Comparison of ENCODE assay signal across 1 cellular context in the genomic region with DNA sequence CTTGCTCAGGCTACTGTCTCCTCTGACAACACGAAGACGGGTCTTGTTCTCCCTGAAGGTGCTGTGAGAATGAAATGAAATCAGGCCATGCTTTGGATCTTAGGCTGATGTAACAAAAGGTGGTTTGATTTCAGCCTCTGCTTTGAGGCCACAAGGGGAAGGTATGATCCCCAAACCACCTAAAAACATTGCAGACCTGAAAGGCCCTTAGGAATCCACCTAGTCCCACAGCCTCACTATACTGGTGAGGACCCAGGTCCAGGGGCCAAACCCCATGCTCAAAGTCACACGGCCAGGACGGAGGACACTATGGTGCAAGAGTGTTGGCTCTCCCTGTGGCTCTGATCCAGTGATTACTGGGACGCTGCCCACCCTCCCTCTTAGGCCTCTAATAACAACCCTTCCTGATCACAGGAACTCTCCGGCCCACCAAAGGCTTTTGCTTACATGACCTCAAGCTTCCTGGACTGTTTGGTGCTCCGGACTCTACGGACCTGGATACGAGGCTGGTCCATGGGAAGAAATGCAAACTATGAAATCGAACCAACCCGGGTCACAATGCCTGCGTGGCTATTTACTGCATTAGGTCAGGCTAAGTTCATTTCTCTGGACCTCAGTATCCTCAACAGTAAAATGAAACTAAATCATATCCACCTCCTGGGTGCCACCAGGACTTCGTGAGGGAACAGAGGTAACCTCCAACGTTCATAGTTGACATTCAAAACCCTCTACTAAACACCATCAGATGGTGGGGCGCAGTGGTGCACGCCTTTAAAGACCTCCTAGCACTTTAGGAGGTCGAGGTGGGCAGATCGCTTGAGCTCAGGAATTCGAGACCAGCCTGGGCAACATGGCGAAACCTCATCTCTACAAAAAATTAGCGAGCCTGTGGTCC.
TF ChIP-seq lines count a peak whose summit lies in the region.

No MANE protein-coding gene starts in this region.

TF ChIP-seq in WTC11, 78 proteins besides CTCF, POLR2A, EP300 and RAD21 (continued from another document):
- TF ChIP-seq, protein P1, sequence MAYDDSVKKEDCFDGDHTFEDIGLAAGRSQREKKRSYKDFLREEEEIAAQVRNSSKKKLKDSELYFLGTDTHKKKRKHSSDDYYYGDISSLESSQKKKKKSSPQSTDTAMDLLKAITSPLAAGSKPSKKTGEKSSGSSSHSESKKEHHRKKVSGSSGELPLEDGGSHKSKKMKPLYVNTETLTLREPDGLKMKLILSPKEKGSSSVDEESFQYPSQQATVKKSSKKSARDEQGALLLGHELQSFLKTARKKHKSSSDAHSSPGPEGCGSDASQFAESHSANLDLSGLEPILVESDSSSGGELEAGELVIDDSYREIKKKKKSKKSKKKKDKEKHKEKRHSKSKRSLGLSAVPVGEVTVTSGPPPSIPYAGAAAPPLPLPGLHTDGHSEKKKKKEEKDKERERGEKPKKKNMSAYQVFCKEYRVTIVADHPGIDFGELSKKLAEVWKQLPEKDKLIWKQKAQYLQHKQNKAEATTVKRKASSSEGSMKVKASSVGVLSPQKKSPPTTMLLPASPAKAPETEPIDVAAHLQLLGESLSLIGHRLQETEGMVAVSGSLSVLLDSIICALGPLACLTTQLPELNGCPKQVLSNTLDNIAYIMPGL (CRISPR knock-in tag; IDR thresholded peaks at IDR 0.05): no peak
- TF ChIP-seq, protein P2, sequence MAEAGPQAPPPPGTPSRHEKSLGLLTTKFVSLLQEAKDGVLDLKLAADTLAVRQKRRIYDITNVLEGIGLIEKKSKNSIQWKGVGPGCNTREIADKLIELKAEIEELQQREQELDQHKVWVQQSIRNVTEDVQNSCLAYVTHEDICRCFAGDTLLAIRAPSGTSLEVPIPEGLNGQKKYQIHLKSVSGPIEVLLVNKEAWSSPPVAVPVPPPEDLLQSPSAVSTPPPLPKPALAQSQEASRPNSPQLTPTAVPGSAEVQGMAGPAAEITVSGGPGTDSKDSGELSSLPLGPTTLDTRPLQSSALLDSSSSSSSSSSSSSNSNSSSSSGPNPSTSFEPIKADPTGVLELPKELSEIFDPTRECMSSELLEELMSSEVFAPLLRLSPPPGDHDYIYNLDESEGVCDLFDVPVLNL (CRISPR knock-in tag; IDR thresholded peaks at IDR 0.05; ENCODE audit: borderline replicate concordance, low read depth): no peak
- TF ChIP-seq NR1H2 (CRISPR knock-in tag; IDR thresholded peaks at IDR 0.05): no peak
- TF ChIP-seq, protein P3, sequence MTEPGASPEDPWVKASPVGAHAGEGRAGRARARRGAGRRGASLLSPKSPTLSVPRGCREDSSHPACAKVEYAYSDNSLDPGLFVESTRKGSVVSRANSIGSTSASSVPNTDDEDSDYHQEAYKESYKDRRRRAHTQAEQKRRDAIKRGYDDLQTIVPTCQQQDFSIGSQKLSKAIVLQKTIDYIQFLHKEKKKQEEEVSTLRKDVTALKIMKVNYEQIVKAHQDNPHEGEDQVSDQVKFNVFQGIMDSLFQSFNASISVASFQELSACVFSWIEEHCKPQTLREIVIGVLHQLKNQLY (CRISPR knock-in tag; IDR thresholded peaks at IDR 0.05): no peak
- no peak for TF ChIP-seq PRRX2 (CRISPR knock-in tag; IDR thresholded peaks at IDR 0.05)
- TF ChIP-seq ZNF138 (CRISPR knock-in tag; conservative IDR thresholded peaks at IDR 0.05): no peak
- no peak for TF ChIP-seq ZBTB21 (CRISPR knock-in tag; IDR thresholded peaks at IDR 0.05; ENCODE audit: borderline replicate concordance)
- no peak for TF ChIP-seq OVOL2 (CRISPR knock-in tag; IDR thresholded peaks at IDR 0.05; ENCODE audit: borderline replicate concordance)
- TF ChIP-seq, protein P4, sequence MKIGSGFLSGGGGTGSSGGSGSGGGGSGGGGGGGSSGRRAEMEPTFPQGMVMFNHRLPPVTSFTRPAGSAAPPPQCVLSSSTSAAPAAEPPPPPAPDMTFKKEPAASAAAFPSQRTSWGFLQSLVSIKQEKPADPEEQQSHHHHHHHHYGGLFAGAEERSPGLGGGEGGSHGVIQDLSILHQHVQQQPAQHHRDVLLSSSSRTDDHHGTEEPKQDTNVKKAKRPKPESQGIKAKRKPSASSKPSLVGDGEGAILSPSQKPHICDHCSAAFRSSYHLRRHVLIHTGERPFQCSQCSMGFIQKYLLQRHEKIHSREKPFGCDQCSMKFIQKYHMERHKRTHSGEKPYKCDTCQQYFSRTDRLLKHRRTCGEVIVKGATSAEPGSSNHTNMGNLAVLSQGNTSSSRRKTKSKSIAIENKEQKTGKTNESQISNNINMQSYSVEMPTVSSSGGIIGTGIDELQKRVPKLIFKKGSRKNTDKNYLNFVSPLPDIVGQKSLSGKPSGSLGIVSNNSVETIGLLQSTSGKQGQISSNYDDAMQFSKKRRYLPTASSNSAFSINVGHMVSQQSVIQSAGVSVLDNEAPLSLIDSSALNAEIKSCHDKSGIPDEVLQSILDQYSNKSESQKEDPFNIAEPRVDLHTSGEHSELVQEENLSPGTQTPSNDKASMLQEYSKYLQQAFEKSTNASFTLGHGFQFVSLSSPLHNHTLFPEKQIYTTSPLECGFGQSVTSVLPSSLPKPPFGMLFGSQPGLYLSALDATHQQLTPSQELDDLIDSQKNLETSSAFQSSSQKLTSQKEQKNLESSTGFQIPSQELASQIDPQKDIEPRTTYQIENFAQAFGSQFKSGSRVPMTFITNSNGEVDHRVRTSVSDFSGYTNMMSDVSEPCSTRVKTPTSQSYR (CRISPR knock-in tag; IDR thresholded peaks at IDR 0.05): no peak
- TF ChIP-seq, protein P5, sequence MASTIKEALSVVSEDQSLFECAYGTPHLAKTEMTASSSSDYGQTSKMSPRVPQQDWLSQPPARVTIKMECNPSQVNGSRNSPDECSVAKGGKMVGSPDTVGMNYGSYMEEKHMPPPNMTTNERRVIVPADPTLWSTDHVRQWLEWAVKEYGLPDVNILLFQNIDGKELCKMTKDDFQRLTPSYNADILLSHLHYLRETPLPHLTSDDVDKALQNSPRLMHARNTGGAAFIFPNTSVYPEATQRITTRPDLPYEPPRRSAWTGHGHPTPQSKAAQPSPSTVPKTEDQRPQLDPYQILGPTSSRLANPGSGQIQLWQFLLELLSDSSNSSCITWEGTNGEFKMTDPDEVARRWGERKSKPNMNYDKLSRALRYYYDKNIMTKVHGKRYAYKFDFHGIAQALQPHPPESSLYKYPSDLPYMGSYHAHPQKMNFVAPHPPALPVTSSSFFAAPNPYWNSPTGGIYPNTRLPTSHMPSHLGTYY (CRISPR knock-in tag; IDR thresholded peaks at IDR 0.05): no peak
- TF ChIP-seq CBFB (CRISPR knock-in tag; IDR thresholded peaks at IDR 0.05; ENCODE audit: low read depth): no peak
- TF ChIP-seq, protein P6, sequence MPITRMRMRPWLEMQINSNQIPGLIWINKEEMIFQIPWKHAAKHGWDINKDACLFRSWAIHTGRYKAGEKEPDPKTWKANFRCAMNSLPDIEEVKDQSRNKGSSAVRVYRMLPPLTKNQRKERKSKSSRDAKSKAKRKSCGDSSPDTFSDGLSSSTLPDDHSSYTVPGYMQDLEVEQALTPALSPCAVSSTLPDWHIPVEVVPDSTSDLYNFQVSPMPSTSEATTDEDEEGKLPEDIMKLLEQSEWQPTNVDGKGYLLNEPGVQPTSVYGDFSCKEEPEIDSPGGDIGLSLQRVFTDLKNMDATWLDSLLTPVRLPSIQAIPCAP (CRISPR knock-in tag; IDR thresholded peaks at IDR 0.05): no peak
- TF ChIP-seq SMAD4 (CRISPR knock-in tag; IDR thresholded peaks at IDR 0.05): no peak
- TF ChIP-seq ZNF263 (CRISPR knock-in tag; IDR thresholded peaks at IDR 0.05; ENCODE audit: low read depth): no peak
